19 cellular contexts compared by ENCODE assay signal in the genomic region with DNA sequence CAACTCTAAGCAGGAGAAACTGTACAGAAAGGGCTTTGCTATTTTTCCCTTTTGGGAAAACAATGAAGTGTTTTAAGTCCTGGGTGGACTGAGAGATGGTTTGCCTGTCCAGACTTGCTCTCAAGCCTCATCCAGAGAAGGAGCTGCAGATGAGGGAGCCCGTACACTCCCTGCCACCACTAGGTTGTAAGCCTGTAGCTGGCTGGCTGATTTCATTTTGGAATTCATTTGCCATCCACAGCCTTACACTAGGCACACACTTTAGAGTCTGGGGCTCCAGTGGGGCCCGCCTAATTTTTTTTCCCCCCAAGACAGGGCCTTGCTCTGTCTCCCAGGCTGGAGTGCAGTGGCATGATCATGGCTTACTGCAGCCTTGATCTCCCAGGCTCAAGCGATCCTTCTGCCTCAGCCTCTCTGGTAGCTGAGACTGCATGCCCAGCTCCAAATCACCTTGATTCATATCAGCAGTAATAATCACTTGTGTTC. TPM values are rescaled to one million over a fixed set of nuclear protein-coding genes. Genes with fewer than 3 reads are reported as not detected.
DNase-seq lines count a peak whose midpoint lies in the region; ATAC-seq, FAIRE-seq and TF ChIP-seq lines count a peak whose summit lies in the region.
"Had no signal": no experiment of that assay in that cellular context is flagged by ENCODE, and none has a peak within 500 bp of the region (broad histone marks: within the 10 kb centered on the region; RNA-seq: fewer than 3 reads in every experiment).

No MANE protein-coding gene starts in this region.

- H3K4me1 ChIP-seq in parathyroid adenoma = peaks cover 42% of the 10 kb centered on the region
- H3K4me1 ChIP-seq: ascending aorta had no signal

- DNase-seq in HPDE6-E6E7 (ENCODE audit: extremely low spot score) = peak; percentile 82
- no peak for DNase-seq in activated CD4-positive, alpha-beta memory T cell treated with anti-CD3 and anti-CD28 coated beads for 36 hours
- DNase-seq in epithelial cell of esophagus (ENCODE audit: low read depth) = peak; percentile 67
- no peak for DNase-seq in frontal cortex (ENCODE audit: low spot score in 2 of 2)
- DNase-seq in NCI-H82 treated with DMSO at 0.1 percent for 48 hours (lab: John Stamatoyannopoulos, UW; ENCODE audit: unreplicated experiment) = no peak
- DNase-seq: activated gamma-delta T cell treated with Interleukin-2 at 50 U/mL for 16 hours, Calu3, EL, foreskin melanocyte, HCEC 1CT, NCI-H2029, NCI-H510A treated with DMSO at 0.1 percent for 48 hours, SIG-M5, T-helper 1 cell had no signal

- no peaks in the 10 kb centered on the region for H3K27me3 Mint-ChIP-seq in activated CD4-positive, alpha-beta memory T cell treated with anti-CD3 and anti-CD28 coated beads for 36 hours

- no peak overlapping the region for H3K4me2 ChIP-seq in parathyroid adenoma (ENCODE audit: low read length)

- H3K36me3 Mint-ChIP-seq in activated CD4-positive, alpha-beta memory T cell treated with anti-CD3 and anti-CD28 coated beads for 36 hours = peaks cover 50% of the 10 kb centered on the region

- H3K36me3 ChIP-seq in parathyroid adenoma (ENCODE audit: control insufficient read depth, insufficient read depth, low read length) = no peaks in the 10 kb centered on the region

- H3K4me3 ChIP-seq in epithelial cell of esophagus (ENCODE audit: low read length) (no peak overlapping the region), parathyroid adenoma (ENCODE audit: low read depth, low read length) (no peak overlapping the region)
- H3K4me3 ChIP-seq: ascending aorta had no signal

- H2AFZ ChIP-seq in parathyroid adenoma = peak overlapping the region; percentile 40

- TF ChIP-seq CTCF in epithelial cell of esophagus (IDR thresholded peaks at IDR 0.05; ENCODE audit: insufficient read depth, low read depth, low read length, missing control alignments) (peak; percentile 20), parathyroid adenoma (IDR thresholded peaks at IDR 0.05) (no peak)

- no peaks in the 10 kb centered on the region for H3K9me3 ChIP-seq in parathyroid adenoma (ENCODE audit: control insufficient read depth, low read length)
- H3K9me3 ChIP-seq: ascending aorta had no signal

- FAIRE-seq in frontal cortex (lab: Jason Lieb, UNC) = no peak

- intact Hi-C loops in activated CD4-positive, alpha-beta memory T cell treated with anti-CD3 and anti-CD28 coated beads for 36 hours (cut with micrococcal nuclease) = no loop called here

- peak overlapping the region; percentile 33 for H3K27ac ChIP-seq in parathyroid adenoma
- H3K27ac ChIP-seq: ascending aorta had no signal

- H3K4me3 Mint-ChIP-seq in activated CD4-positive, alpha-beta memory T cell treated with anti-CD3 and anti-CD28 coated beads for 36 hours = no peak overlapping the region

- ATAC-seq in HG03432 (IDR thresholded peaks at IDR 0.05; ENCODE audit: unreplicated experiment) (no peak), HG03460 (IDR thresholded peaks at IDR 0.05; ENCODE audit: unreplicated experiment) (no peak)
- ATAC-seq: sciatic nerve had no signal

- CTCF ChIA-PET in activated CD4-positive, alpha-beta memory T cell treated with anti-CD3 and anti-CD28 coated beads for 36 hours (lab: Charles Lee) = no interaction called here

- H3K9me3 Mint-ChIP-seq in activated CD4-positive, alpha-beta memory T cell treated with anti-CD3 and anti-CD28 coated beads for 36 hours = no peaks in the 10 kb centered on the region

- H3K79me2 ChIP-seq in parathyroid adenoma = no peaks in the 10 kb centered on the region

- H3K4me1 Mint-ChIP-seq in activated CD4-positive, alpha-beta memory T cell treated with anti-CD3 and anti-CD28 coated beads for 36 hours (ENCODE audit: low read depth) = peaks cover 57% of the 10 kb centered on the region

- H3K27me3 ChIP-seq in parathyroid adenoma (ENCODE audit: control insufficient read depth, insufficient read depth, low read length) = no peaks in the 10 kb centered on the region
- H3K27me3 ChIP-seq: ascending aorta had no signal

- POLR2A ChIA-PET in activated CD4-positive, alpha-beta memory T cell treated with anti-CD3 and anti-CD28 coated beads for 36 hours (lab: Charles Lee) = interaction anchor here (0.5 to 1.3 kb wide), 2 partner anchors 10 to 50 kb away, joined by 3 to 6 read pairs; no protein-coding TSS in a partner anchor

- no peak overlapping the region for H3K9ac ChIP-seq in parathyroid adenoma

- peak overlapping the region; percentile 77 for H3K27ac Mint-ChIP-seq in activated CD4-positive, alpha-beta memory T cell treated with anti-CD3 and anti-CD28 coated beads for 36 hours

RNA-seq across cellular contexts. Expression of gene POFUT1, which starts 28.4 kb away (rescaled TPM):
- total RNA-seq in activated CD4-positive, alpha-beta memory T cell treated with anti-CD3 and anti-CD28 coated beads for 36 hours = 10 to 100 TPM; 48.4 to 48.5 TPM
- 14.7 TPM for total RNA-seq in frontal cortex

RNA-seq across cellular contexts. Expression of gene PLAGL2, which starts 28.5 kb away (rescaled TPM):
- total RNA-seq in activated CD4-positive, alpha-beta memory T cell treated with anti-CD3 and anti-CD28 coated beads for 36 hours = 10 to 100 TPM; 93.9 to 95.6 TPM
- total RNA-seq in frontal cortex = 1.2 TPM

RNA-seq across cellular contexts. Expression of gene KIF3B, which starts 41.4 kb away (rescaled TPM):
- 10 to 100 TPM; 38.9 to 39.4 TPM for total RNA-seq in activated CD4-positive, alpha-beta memory T cell treated with anti-CD3 and anti-CD28 coated beads for 36 hours
- total RNA-seq in frontal cortex = 89.3 TPM

Comparison
In these comparisons a context has a peak if more than half of its experiments do, and no peak if none do; other contexts are left out.
1. DNase-seq: peak in HPDE6-E6E7 (single experiment) and epithelial cell of esophagus (single experiment); none in activated CD4-positive, alpha-beta memory T cell treated with anti-CD3 and anti-CD28 coated beads for 36 hours (single experiment), frontal cortex (0 of 2) and NCI-H82 treated with DMSO at 0.1 percent for 48 hours (single experiment).
2. RNA of gene PLAGL2, which starts 28.5 kb away (total RNA-seq): 93.9 to 95.6 TPM in activated CD4-positive, alpha-beta memory T cell treated with anti-CD3 and anti-CD28 coated beads for 36 hours; 1.2 TPM in frontal cortex (single experiment); every median in the first group is over 10 times any median in the second.